ENCODE assay signal across 28 cellular contexts in the genomic region with DNA sequence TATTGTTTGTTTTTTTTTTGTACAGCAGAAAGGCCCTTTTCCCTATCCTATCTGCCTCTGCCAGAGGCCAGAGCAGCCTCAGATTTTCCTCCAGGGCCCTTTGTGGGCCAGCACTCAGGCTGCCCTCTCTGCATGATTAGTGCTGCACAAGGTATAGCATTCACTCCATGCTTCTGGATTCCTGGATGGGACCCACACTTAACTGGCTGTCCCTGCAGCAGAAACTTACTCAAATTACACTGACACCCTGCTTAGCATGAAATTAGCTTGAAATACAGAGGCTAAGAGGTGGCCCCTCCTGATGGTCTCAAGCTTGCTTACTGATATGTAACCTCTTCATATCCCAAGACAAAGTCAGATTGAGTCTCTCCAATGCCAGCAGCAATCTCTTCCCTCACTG.
"Had no signal": no experiment of that assay in that cellular context is flagged by ENCODE, and none has a peak within 500 bp of the region (broad histone marks: within the 10 kb centered on the region; RNA-seq: fewer than 3 reads in every experiment).

No MANE protein-coding gene starts in this region.

- H3K9me3 Mint-ChIP-seq: activated B cell treated with CpG ODN at 0.5 μM for 24 hours; naive B cell; stimulated activated memory B cell treated with anti-CD40 and anti-IgM and Interleukin-4, amounts not matched to agents 10 μg/mL and 1 μg/mL and 100 μg/mL, for 72 hours had no signal

- H3K4me1 Mint-ChIP-seq: activated B cell treated with CpG ODN at 0.5 μM for 24 hours; activated T-helper 17 cell treated with anti-CD3 and anti-CD28 coated beads, Interleukin-2, amount 50 U/mL, for 72 hours; mesothelial cell of epicardium; naive B cell; T-helper 17 cell had no signal

- H2AFZ ChIP-seq: parathyroid adenoma had no signal

- H3K27ac Mint-ChIP-seq: activated B cell treated with CpG ODN at 0.5 μM for 24 hours; activated CD8-positive, alpha-beta T cell treated with anti-CD3 and anti-CD28 coated beads for 36 hours; activated T-helper 17 cell treated with anti-CD3 and anti-CD28 coated beads, Interleukin-2, amount 50 U/mL, for 72 hours; mesothelial cell of epicardium; naive B cell; stimulated activated memory B cell treated with anti-CD40 and anti-IgM and Interleukin-4, amounts not matched to agents 10 μg/mL and 1 μg/mL and 100 μg/mL, for 72 hours; T-helper 17 cell had no signal

- H3K36me3 ChIP-seq: brain microvascular endothelial cell, esophagus squamous epithelium, right atrium auricular region, transverse colon had no signal

- H3K4me3 Mint-ChIP-seq: activated B cell treated with CpG ODN at 0.5 μM for 24 hours; activated CD8-positive, alpha-beta T cell treated with anti-CD3 and anti-CD28 coated beads for 36 hours; activated T-cell treated with anti-CD3 and anti-CD28 coated beads, Interleukin-2, amount 50 U/mL, for 4 hours; activated T-helper 17 cell treated with anti-CD3 and anti-CD28 coated beads, Interleukin-2, amount 50 U/mL, for 72 hours; mesothelial cell of epicardium; naive B cell; stimulated activated memory B cell treated with anti-CD40 and anti-IgM and Interleukin-4, amounts not matched to agents 10 μg/mL and 1 μg/mL and 100 μg/mL, for 72 hours; T-helper 17 cell had no signal

- H3K79me2 ChIP-seq: parathyroid adenoma had no signal

- H3K9me3 ChIP-seq: esophagus squamous epithelium, right atrium auricular region, transverse colon had no signal

- H3K4me1 ChIP-seq: esophagus squamous epithelium, parathyroid adenoma, right atrium auricular region, transverse colon had no signal

- H3K4me2 ChIP-seq: smooth muscle cell had no signal

- H3K4me3 ChIP-seq: esophagus squamous epithelium, right atrium auricular region, smooth muscle cell, transverse colon had no signal

- H3K27ac ChIP-seq: brain microvascular endothelial cell, epithelial cell of prostate, esophagus squamous epithelium, parathyroid adenoma, right atrium auricular region, transverse colon had no signal

- H3K36me3 Mint-ChIP-seq: mesothelial cell of epicardium; naive B cell; stimulated activated memory B cell treated with anti-CD40 and anti-IgM and Interleukin-4, amounts not matched to agents 10 μg/mL and 1 μg/mL and 100 μg/mL, for 72 hours had no signal

- DNase-seq: activated B cell treated with CpG ODN at 0.5 μM for 24 hours; activated CD4-positive, alpha-beta T cell treated with anti-CD3 and anti-CD28 coated beads, Interleukin-2, amount 50 U/mL, for 1 hour; activated CD8-positive, alpha-beta T cell treated with anti-CD3 and anti-CD28 coated beads for 36 hours; activated gamma-delta T cell treated with Interleukin-2 at 50 U/mL for 16 hours; activated naive CD4-positive, alpha-beta T cell treated with anti-CD3 and anti-CD28 coated beads, Interleukin-2, amount 50 U/mL, for 16 hours; activated T-cell treated with anti-CD3 and anti-CD28 coated beads, Interleukin-2, amount 50 U/mL, for 4 hours; amniotic stem cell; brain microvascular endothelial cell; caudate nucleus; cortex of kidney; effector CD4-positive, alpha-beta T cell; esophagus squamous epithelium; left colon; naive B cell; occipital lobe; stimulated activated CD4-positive, alpha-beta T cell treated with anti-CD3 and anti-CD28 coated beads, Interleukin-1b, Interleukin-23, amount 100 ng/mL, for 48 hours; stimulated activated CD4-positive, alpha-beta T cell treated with anti-CD3 and anti-CD28 coated beads, Interleukin-4, amount 100 ng/mL, for 4 hours; stimulated activated CD8-positive, alpha-beta memory T cell treated with anti-CD3 and anti-CD28 coated beads, Interleukin-4, amount 100 ng/mL, for 48 hours; T-helper 17 cell; T1000; transverse colon had no signal

- H3K27me3 Mint-ChIP-seq: activated B cell treated with CpG ODN at 0.5 μM for 24 hours; activated CD8-positive, alpha-beta T cell treated with anti-CD3 and anti-CD28 coated beads for 36 hours; activated T-helper 17 cell treated with anti-CD3 and anti-CD28 coated beads, Interleukin-2, amount 50 U/mL, for 72 hours; naive B cell; stimulated activated memory B cell treated with anti-CD40 and anti-IgM and Interleukin-4, amounts not matched to agents 10 μg/mL and 1 μg/mL and 100 μg/mL, for 72 hours; T-helper 17 cell had no signal
